Comparison of ENCODE assay signal across 8 cellular contexts in the genomic region with DNA sequence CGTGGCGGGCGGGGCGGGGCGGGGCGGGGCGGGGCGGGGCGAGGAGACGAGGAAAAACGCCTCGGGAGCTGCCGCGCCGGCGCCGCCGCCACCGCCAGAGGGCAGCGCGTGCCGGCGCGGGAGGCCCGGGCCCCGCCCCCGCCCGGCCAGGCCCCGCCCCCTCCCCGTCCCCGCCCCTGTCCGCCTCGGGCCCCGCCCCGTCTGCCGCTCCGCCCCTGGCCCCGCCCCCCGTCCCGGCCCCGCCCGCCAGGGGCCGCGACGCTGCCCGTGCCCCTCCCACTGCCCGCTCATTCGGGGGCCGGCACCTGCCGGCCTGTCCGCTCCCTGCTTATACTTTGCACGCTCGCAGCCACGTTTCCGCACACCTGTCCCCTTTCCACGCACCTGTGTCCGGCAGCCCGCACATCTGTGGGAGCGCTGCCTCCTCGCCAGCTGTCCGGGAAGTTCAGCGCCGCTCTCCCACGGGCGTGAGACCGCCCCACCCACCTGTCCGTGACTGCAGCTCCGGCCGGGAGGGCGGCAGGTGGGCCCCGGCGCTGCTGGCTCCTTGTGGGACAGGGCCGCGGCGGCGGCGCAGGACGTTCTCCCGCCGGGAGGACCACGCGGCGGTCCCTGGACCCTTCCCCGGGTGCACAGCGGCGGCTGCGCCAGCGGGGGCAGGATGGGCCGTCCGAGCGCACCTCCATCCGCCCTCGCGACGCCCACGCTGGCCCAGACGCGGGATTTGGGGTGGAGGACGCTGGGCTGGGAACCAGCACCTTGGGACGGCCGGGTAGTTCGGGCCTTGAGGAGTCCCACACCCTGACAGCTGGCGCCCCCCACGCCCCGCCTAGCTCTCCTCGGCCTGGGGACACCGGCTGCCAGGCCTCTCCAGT. TPM values are rescaled to one million over a fixed set of nuclear protein-coding genes. Genes with fewer than 3 reads are reported as not detected.
DNase-seq lines count a peak whose midpoint lies in the region; ATAC-seq and TF ChIP-seq lines count a peak whose summit lies in the region.

No MANE protein-coding gene starts in this region.

- H3K4me1 ChIP-seq in iPS-18a (ENCODE audit: control insufficient read depth, low read depth, low read length) (peaks cover 4% of the 10 kb centered on the region), skeletal muscle satellite cell (ENCODE audit: control insufficient read depth, insufficient read depth, low read length) (peaks cover 21% of the 10 kb centered on the region)

- no peak for ATAC-seq in HG03095 (IDR thresholded peaks at IDR 0.05; ENCODE audit: unreplicated experiment)

- peak; percentile 60 for DNase-seq in SIG-M5 treated with dmso at 0.1 percent for 504 hours (lab: John Stamatoyannopoulos, UW; ENCODE audit: unreplicated experiment)
- DNase-seq in SIG-M5 (lab: John Stamatoyannopoulos, UW): no peak
- DNase-seq in HL-60 (ENCODE audit: low read depth in 1 of 2, low spot score in 1 of 2): peak in 1 of 2 experiments; percentile 38
- peak; percentile 49 for DNase-seq in T1000 (lab: John Stamatoyannopoulos, UW)
- peak; percentile 32 for DNase-seq in astrocyte of the spinal cord (ENCODE audit: low read depth, low spot score)

- no peaks in the 10 kb centered on the region for H3K9me3 ChIP-seq in iPS-18a (ENCODE audit: control insufficient read depth, low read depth, low read length)
- no peaks in the 10 kb centered on the region for H3K9me3 ChIP-seq in skeletal muscle satellite cell (replicated peaks; ENCODE audit: low read length)

- H3K4me3 ChIP-seq in HL-60 (replicated peaks; ENCODE audit: insufficient read depth, low read length): peak overlapping the region; percentile 56
- H3K4me3 ChIP-seq in astrocyte of the spinal cord (ENCODE audit: low read depth, low read length): peak overlapping the region; percentile 54
- peak overlapping the region; percentile 42 for H3K4me3 ChIP-seq in iPS-18a (ENCODE audit: low read length)
- H3K4me3 ChIP-seq in skeletal muscle satellite cell (ENCODE audit: low read length): peak overlapping the region; percentile 74

- H3K27ac ChIP-seq in HL-60 (replicated peaks) (peak overlapping the region; percentile 34), iPS-18a (ENCODE audit: low read length) (no peak overlapping the region)

- peak overlapping the region; percentile 97 for H3K4me2 ChIP-seq in skeletal muscle satellite cell (ENCODE audit: low read length)

- H3K9ac ChIP-seq in iPS-18a (ENCODE audit: low read length): no peak overlapping the region
- no peak overlapping the region for H3K9ac ChIP-seq in skeletal muscle satellite cell (ENCODE audit: low read depth, low read length)

- H3K36me3 ChIP-seq in iPS-18a (ENCODE audit: control insufficient read depth, low read depth, low read length): no peaks in the 10 kb centered on the region
- H3K36me3 ChIP-seq in skeletal muscle satellite cell (ENCODE audit: insufficient read depth, low read length): peaks cover 6% of the 10 kb centered on the region

- in situ Hi-C loops in astrocyte of the spinal cord (cut with HindIII; ENCODE audit: low sequenced_read_pairs): no loop called here

- H3K27me3 ChIP-seq in HL-60 (ENCODE audit: insufficient read depth, poor library complexity, severe bottlenecking) (peaks cover 14% of the 10 kb centered on the region), iPS-18a (ENCODE audit: control insufficient read depth, insufficient read depth, low read length) (peaks cover 67% of the 10 kb centered on the region), skeletal muscle satellite cell (ENCODE audit: control insufficient read depth, insufficient read depth, low read length) (peaks cover 30% of the 10 kb centered on the region)

- TF ChIP-seq CTCF in HL-60 (IDR thresholded peaks at IDR 0.05; ENCODE audit: insufficient read depth, low read length) (no peak), astrocyte of the spinal cord (IDR thresholded peaks at IDR 0.05; ENCODE audit: low read depth, low read length) (peak; percentile 27)

RNA-seq across cellular contexts. Expression of gene FGFRL1, which starts 1.5 kb away (rescaled TPM):
- total RNA-seq in skeletal muscle satellite cell (2012; rRNA removed): 14.2 and 19.9 TPM in 2 replicates

RNA-seq across cellular contexts. Expression of gene SLC26A1, which starts 16.7 kb away (rescaled TPM):
- total RNA-seq in skeletal muscle satellite cell (2012; rRNA removed): under 0.01 and 0.22 TPM in 2 replicates

RNA-seq across cellular contexts. Expression of gene IDUA, which starts 23.0 kb away (rescaled TPM):
- total RNA-seq in skeletal muscle satellite cell (2012; rRNA removed): 11.7 and 15.5 TPM in 2 replicates

RNA-seq across cellular contexts. Expression of gene DGKQ, which starts 36.5 kb away (rescaled TPM):
- total RNA-seq in skeletal muscle satellite cell (2012; rRNA removed): 12.9 and 13.5 TPM in 2 replicates
